Comparison of ENCODE assay signal across 15 cellular contexts in genomic region chr3:64257096-64257755, GRCh38. TPM values are rescaled to one million over a fixed set of nuclear protein-coding genes. Genes with fewer than 3 reads are reported as not detected.
"Had no signal": no experiment of that assay in that cellular context is flagged by ENCODE, and none has a peak within 500 bp of the region (broad histone marks: within the 10 kb centered on the region; RNA-seq: fewer than 3 reads in every experiment).

No MANE protein-coding gene starts in this region.

- H3K27ac Mint-ChIP-seq: activated CD4-positive, alpha-beta T cell treated with anti-CD3 and anti-CD28 coated beads for 36 hours; activated CD8-positive, alpha-beta T cell treated with anti-CD3 and anti-CD28 coated beads for 36 hours had no signal

- H3K36me3 ChIP-seq: ovary, thyroid gland, vagina had no signal

- H3K4me1 Mint-ChIP-seq: activated CD4-positive, alpha-beta T cell treated with anti-CD3 and anti-CD28 coated beads for 36 hours had no signal

- DNase-seq: activated CD4-positive, alpha-beta T cell treated with anti-CD3 and anti-CD28 coated beads for 36 hours; activated CD8-positive, alpha-beta T cell treated with anti-CD3 and anti-CD28 coated beads for 36 hours; activated effector memory CD4-positive, alpha-beta T cell treated with Interleukin-2 at 50 U/mL for 16 hours; activated naive CD4-positive, alpha-beta T cell treated with anti-CD3 and anti-CD28 coated beads, Interleukin-2, amount 50 U/mL, for 16 hours; activated T-cell treated with anti-CD3 and anti-CD28 coated beads, Interleukin-2, amount 50 U/mL, for 4 hours; glutamatergic neuron; kidney; ovary; stimulated activated CD4-positive, alpha-beta T cell treated with anti-CD3 and anti-CD28 coated beads, Interleukin-1b, Interleukin-23, amount 100 ng/mL, for 48 hours; T-helper 9 cell; thyroid gland had no signal

- H3K27me3 ChIP-seq: ovary, thyroid gland, vagina had no signal

- H3K4me3 Mint-ChIP-seq: activated CD4-positive, alpha-beta T cell treated with anti-CD3 and anti-CD28 coated beads for 36 hours; activated CD8-positive, alpha-beta T cell treated with anti-CD3 and anti-CD28 coated beads for 36 hours; activated T-cell treated with anti-CD3 and anti-CD28 coated beads, Interleukin-2, amount 50 U/mL, for 4 hours had no signal

- H3K9me3 Mint-ChIP-seq: activated CD8-positive, alpha-beta T cell treated with anti-CD3 and anti-CD28 coated beads for 36 hours; activated T-cell treated with anti-CD3 and anti-CD28 coated beads, Interleukin-2, amount 50 U/mL, for 4 hours had no signal

- H3K9me3 ChIP-seq: ovary, thyroid gland, vagina had no signal

- ATAC-seq: activated CD4-positive, alpha-beta T cell treated with anti-CD3 and anti-CD28 coated beads for 36 hours; activated CD8-positive, alpha-beta T cell treated with anti-CD3 and anti-CD28 coated beads for 36 hours; activated T-cell treated with anti-CD3 and anti-CD28 coated beads, Interleukin-2, amount 50 U/mL, for 4 hours; esophagus mucosa; sciatic nerve had no signal

- H3K27ac ChIP-seq: ovary, thyroid gland, vagina, VCaP had no signal

- H3K4me3 ChIP-seq: ovary, thyroid gland, vagina had no signal

RNA-seq across cellular contexts. Expression of gene PRICKLE2, which starts 32.0 kb away (rescaled TPM):
- total RNA-seq: activated CD4-positive, alpha-beta T cell treated with anti-CD3 and anti-CD28 coated beads for 36 hours; activated CD8-positive, alpha-beta T cell treated with anti-CD3 and anti-CD28 coated beads for 36 hours; activated T-cell treated with anti-CD3 and anti-CD28 coated beads, Interleukin-2, amount 50 U/mL, for 4 hours had no signal
